ENCODE assay signal across 28 cellular contexts in genomic region chrX:617401-617800, GRCh38. TPM values are rescaled to one million over a fixed set of nuclear protein-coding genes. Genes with fewer than 3 reads are reported as not detected.
"Had no signal": no experiment of that assay in that cellular context is flagged by ENCODE, and none has a peak within 500 bp of the region (broad histone marks: within the 10 kb centered on the region; RNA-seq: fewer than 3 reads in every experiment).

No MANE protein-coding gene starts in this region.

- H3K9me3 Mint-ChIP-seq: WTC11 had no signal

- H3K27ac Mint-ChIP-seq: activated CD4-positive, alpha-beta memory T cell treated with anti-CD3 and anti-CD28 coated beads for 36 hours; activated CD4-positive, alpha-beta T cell treated with anti-CD3 and anti-CD28 coated beads, Interleukin-2, amount 10 ng/mL, durations not matched to agents 7 days and 5 days; activated naive CD4-positive, alpha-beta T cell treated with anti-CD3 and anti-CD28 coated beads, Interleukin-2, amount 50 U/mL, for 72 hours; activated naive CD8-positive, alpha-beta T cell treated with anti-CD3 and anti-CD28 coated beads, Interleukin-2, amount 50 U/mL, for 24 hours; WTC11 had no signal

- H3K36me3 ChIP-seq: ascending aorta, MG63, SJSA1 had no signal

- H3K36me3 Mint-ChIP-seq: activated CD4-positive, alpha-beta memory T cell treated with anti-CD3 and anti-CD28 coated beads for 36 hours had no signal

- H3K9me3 ChIP-seq: ascending aorta, body of pancreas, MG63 had no signal

- DNase-seq: activated CD4-positive, alpha-beta memory T cell treated with anti-CD3 and anti-CD28 coated beads for 36 hours; activated CD4-positive, alpha-beta T cell treated with anti-CD3 and anti-CD28 coated beads, Interleukin-2, amount 10 ng/mL, durations not matched to agents 7 days and 5 days; activated CD4-positive, CD25-positive, alpha-beta regulatory T cell treated with anti-CD3 and anti-CD28 coated beads, Interleukin-2, amount 50 U/mL, for 72 hours; activated CD8-positive, alpha-beta memory T cell treated with anti-CD3 and anti-CD28 coated beads for 24 hours; activated effector memory CD4-positive, alpha-beta T cell treated with anti-CD3 and anti-CD28 coated beads, Interleukin-2, amount 50 U/mL, for 16 hours; activated naive CD4-positive, alpha-beta T cell treated with Interleukin-2 at 50 U/mL for 16 hours; activated naive CD8-positive, alpha-beta T cell treated with anti-CD3 and anti-CD28 coated beads, Interleukin-2, amount 50 U/mL, for 24 hours; activated T-cell treated with anti-CD3 and anti-CD28 coated beads, Interleukin-2, amount 50 U/mL, for 4 hours; amniotic stem cell; body of pancreas; MG63; NCI-H1105; NCI-H1436; NCI-H187; NCI-H2081; NCI-H446; NCI-H524; PC-3; SHP77; SW 1271 had no signal

- H3K4me3 Mint-ChIP-seq: activated CD4-positive, alpha-beta memory T cell treated with anti-CD3 and anti-CD28 coated beads for 36 hours; activated CD4-positive, alpha-beta T cell treated with anti-CD3 and anti-CD28 coated beads, Interleukin-2, amount 10 ng/mL, durations not matched to agents 7 days and 5 days; activated naive CD8-positive, alpha-beta T cell treated with anti-CD3 and anti-CD28 coated beads, Interleukin-2, amount 50 U/mL, for 24 hours; activated T-cell treated with anti-CD3 and anti-CD28 coated beads, Interleukin-2, amount 50 U/mL, for 4 hours; central memory CD8-positive, alpha-beta T cell had no signal

- H3K27me3 ChIP-seq: ascending aorta, body of pancreas, MG63, SJSA1 had no signal

- H3K4me3 ChIP-seq: ascending aorta, body of pancreas, MG63, SJSA1 had no signal

- H3K4me1 Mint-ChIP-seq: activated CD4-positive, alpha-beta T cell treated with anti-CD3 and anti-CD28 coated beads, Interleukin-2, amount 10 ng/mL, durations not matched to agents 7 days and 5 days; central memory CD8-positive, alpha-beta T cell had no signal

- ATAC-seq: activated naive CD4-positive, alpha-beta T cell treated with anti-CD3 and anti-CD28 coated beads, Interleukin-2, amount 50 U/mL, for 72 hours; activated naive CD8-positive, alpha-beta T cell treated with anti-CD3 and anti-CD28 coated beads, Interleukin-2, amount 50 U/mL, for 24 hours; activated T-cell treated with anti-CD3 and anti-CD28 coated beads, Interleukin-2, amount 50 U/mL, for 4 hours; body of pancreas; PC-3; SK-N-SH treated with all-trans-retinoic acid at 6 μM for 48 hours; WTC11 had no signal

- H3K4me1 ChIP-seq: ascending aorta, body of pancreas, SJSA1 had no signal

- H3K27ac ChIP-seq: ascending aorta, body of pancreas, SJSA1 had no signal

RNA-seq across cellular contexts. Expression of gene SHOX, which starts 13.2 kb away (rescaled TPM):
- total RNA-seq: activated CD4-positive, alpha-beta memory T cell treated with anti-CD3 and anti-CD28 coated beads for 36 hours; activated CD4-positive, alpha-beta T cell treated with anti-CD3 and anti-CD28 coated beads, Interleukin-2, amount 10 ng/mL, durations not matched to agents 7 days and 5 days; activated naive CD4-positive, alpha-beta T cell treated with anti-CD3 and anti-CD28 coated beads, Interleukin-2, amount 50 U/mL, for 72 hours; activated T-cell treated with anti-CD3 and anti-CD28 coated beads, Interleukin-2, amount 50 U/mL, for 4 hours; ascending aorta; body of pancreas; bronchial epithelial cell; PC-3; SJSA1; T-helper 1 cell treated with Interleukin-12 subunit alpha and Interleukin-12 subunit beta and Interleukin-4 antibody, amounts not matched to agents 30 ng/mL and 1 ng/mL, for 36 hours had no signal
